Comparison of ENCODE assay signal across 13 cellular contexts in the genomic region with DNA sequence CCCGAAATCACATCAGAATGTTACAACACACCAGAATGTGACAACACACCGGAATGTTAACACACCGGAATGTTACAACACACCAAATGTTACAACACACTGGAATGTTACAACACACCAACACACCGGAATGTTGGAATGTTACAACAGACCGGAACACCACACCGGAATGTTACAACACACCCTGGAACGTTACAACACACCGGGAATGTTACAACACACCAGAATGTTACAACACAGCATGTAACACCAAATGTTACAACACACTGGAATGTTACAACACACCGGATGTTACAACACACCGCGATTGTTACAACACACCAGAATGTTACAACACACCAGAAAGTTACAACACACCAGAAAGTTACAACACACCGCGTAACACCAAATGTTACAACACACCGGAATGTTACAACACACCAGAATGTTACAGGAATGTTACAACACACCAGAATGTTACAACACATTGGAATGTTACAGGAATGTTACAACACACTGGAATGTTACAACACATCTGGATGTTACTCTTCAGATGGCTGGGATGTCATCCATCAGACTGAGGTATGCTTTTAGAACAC. TPM values are rescaled to one million over a fixed set of nuclear protein-coding genes. Genes with fewer than 3 reads are reported as not detected.
DNase-seq lines count a peak whose midpoint lies in the region; ATAC-seq, FAIRE-seq and TF ChIP-seq lines count a peak whose summit lies in the region.
"Had no signal": no experiment of that assay in that cellular context is flagged by ENCODE, and none has a peak within 500 bp of the region (broad histone marks: within the 10 kb centered on the region; RNA-seq: fewer than 3 reads in every experiment).

No MANE protein-coding gene starts in this region.

- H3K36me3 ChIP-seq in ACC112 (ENCODE audit: insufficient read depth, low read length) (peaks cover 52% of the 10 kb centered on the region), Karpas-422 (ENCODE audit: insufficient read depth, low read length) (0 out of 2 replicates have a peak, but pooled peaks cover 4% of the 10 kb centered on the region)

- H3K79me2 ChIP-seq in ACC112 (ENCODE audit: control insufficient read depth, insufficient read depth, low read length, unreplicated experiment) (peaks cover 13% of the 10 kb centered on the region), Karpas-422 (ENCODE audit: low read length) (no peaks in the 10 kb centered on the region)

- TF ChIP-seq POLR2A in GM12891 (IDR thresholded peaks at IDR 0.05; ENCODE audit: low read depth, low read length): no peak

- H3K27ac ChIP-seq in ACC112 (ENCODE audit: low read depth, low read length): peak overlapping the region; percentile 70
- H3K27ac ChIP-seq in Karpas-422 (ENCODE audit: low read length): no peak overlapping the region
- H3K27ac ChIP-seq: lower lobe of right lung had no signal

- H3K9ac ChIP-seq in Karpas-422 (ENCODE audit: low read length): no peak overlapping the region

- H4K20me1 ChIP-seq in Karpas-422 (ENCODE audit: insufficient read depth, low read depth, low read length): no peaks in the 10 kb centered on the region

- DNase-seq in GM12891 (ENCODE audit: insufficient read length, low spot score): no peak
- DNase-seq in astrocyte of the hippocampus (ENCODE audit: low read depth, low spot score): peak; percentile 22
- DNase-seq in glomerular visceral epithelial cell (ENCODE audit: extremely low spot score): peak; percentile 8
- DNase-seq in Karpas-422: no peak
- DNase-seq in HuH-7 (ENCODE audit: low spot score): no peak
- no peak for DNase-seq in NCI-H128 (lab: John Stamatoyannopoulos, UW; ENCODE audit: unreplicated experiment)
- DNase-seq: activated CD4-positive, CD25-positive, alpha-beta regulatory T cell; H7; lower lobe of right lung; NCI-H1694 treated with DMSO at 0.1 percent for 48 hours; sigmoid colon had no signal

- H3K4me3 ChIP-seq in ACC112 (ENCODE audit: low read depth, low read length): no peak overlapping the region
- no peak overlapping the region for H3K4me3 ChIP-seq in Karpas-422 (ENCODE audit: low read length)
- H3K4me3 ChIP-seq: lower lobe of right lung, sigmoid colon had no signal

- no peak for ATAC-seq in GM18858 (IDR thresholded peaks at IDR 0.05; ENCODE audit: unreplicated experiment)

- no peaks in the 10 kb centered on the region for H3K9me2 ChIP-seq in Karpas-422 (replicated peaks; ENCODE audit: insufficient read depth, low read length)

- H3K4me1 ChIP-seq in ACC112 (ENCODE audit: control insufficient read depth, insufficient read depth, low read length, unreplicated experiment) (no peaks in the 10 kb centered on the region), Karpas-422 (ENCODE audit: low read length) (no peaks in the 10 kb centered on the region)
- H3K4me1 ChIP-seq: lower lobe of right lung, sigmoid colon had no signal

- peaks cover 3% of the 10 kb centered on the region; the same call in 1 of the 2 replicates for H3K9me3 ChIP-seq in Karpas-422 (ENCODE audit: low read length)
- H3K9me3 ChIP-seq: lower lobe of right lung, sigmoid colon had no signal

- peak; percentile 90 for FAIRE-seq in GM12891 (lab: Jason Lieb, UNC)

- no peak overlapping the region for H2AFZ ChIP-seq in ACC112 (ENCODE audit: low read length, unreplicated experiment)
- H2AFZ ChIP-seq in Karpas-422 (ENCODE audit: low read length): no peak overlapping the region

- H3K4me2 ChIP-seq in Karpas-422 (ENCODE audit: low read depth, low read length, poor library complexity, severe bottlenecking): no peak overlapping the region

- H3K27me3 ChIP-seq in ACC112 (ENCODE audit: insufficient read depth, low read length) (no peaks in the 10 kb centered on the region), Karpas-422 (ENCODE audit: low read length) (no peaks in the 10 kb centered on the region)
- H3K27me3 ChIP-seq: sigmoid colon had no signal

TF ChIP-seq in GM12891, 5 proteins besides CTCF, POLR2A, EP300 and RAD21:
- TF ChIP-seq PAX5 (IDR thresholded peaks at IDR 0.05; ENCODE audit: insufficient read depth, low read length, severe bottlenecking) (no peak), POLR2AphosphoS5 (IDR thresholded peaks at IDR 0.05; ENCODE audit: low read depth, low read length) (no peak), TAF1 (IDR thresholded peaks at IDR 0.05; ENCODE audit: low read depth, low read length) (no peak), POU2F2 (IDR thresholded peaks at IDR 0.05; ENCODE audit: low read depth, low read length) (no peak), SPI1 (IDR thresholded peaks at IDR 0.05; ENCODE audit: low read depth, low read length) (no peak)

RNA-seq across cellular contexts. Expression of a gene that starts 21.1 kb away (rescaled TPM):
- polyA plus RNA-seq in GM12891 (2012; ENCODE audit: low read depth, missing spikeins): 25.7 TPM
- total RNA-seq in Karpas-422 (2014; rRNA removed; shearing (Covaris generic); ENCODE audit: low replicate concordance): 7.1 and 10.1 TPM in 2 replicates

RNA-seq across cellular contexts. Expression of a gene that starts 37.7 kb away (rescaled TPM):
- polyA plus RNA-seq in GM12891 (2012; ENCODE audit: low read depth, missing spikeins): 9.0 TPM
- total RNA-seq in Karpas-422 (2014; rRNA removed; shearing (Covaris generic); ENCODE audit: low replicate concordance): 14.9 and 32.7 TPM in 2 replicates

Comparison
In these comparisons a context has a peak if more than half of its experiments do, and no peak if none do; other contexts are left out.
1. DNase-seq: peak in astrocyte of the hippocampus (single experiment) and glomerular visceral epithelial cell (single experiment); none in GM12891 (single experiment), Karpas-422 (single experiment), HuH-7 (single experiment) and NCI-H128 (single experiment).